ENCODE assay signal across 8 cellular contexts in genomic region chr12:124480469-124481256, GRCh38.
DNase-seq lines count a peak whose midpoint lies in the region; ATAC-seq and TF ChIP-seq lines count a peak whose summit lies in the region.

No MANE protein-coding gene starts in this region.

- in situ Hi-C loops in brain microvascular endothelial cell (cut with HindIII; ENCODE audit: low pct_ligation_motif_present, low sequenced_read_pairs) = no loop called here

- H2BK120ac ChIP-seq in mesenchymal stem cell (ENCODE audit: low read depth, low read length) = no peak overlapping the region

- no peak overlapping the region for H3K4ac ChIP-seq in mesenchymal stem cell (ENCODE audit: low read depth in 1 of 2, low read length in 2 of 2)

- no peak overlapping the region; the same call in 1 of the 2 replicates for H3K27ac ChIP-seq in OCI-LY3 (ENCODE audit: low read length)
- H3K27ac ChIP-seq in brain microvascular endothelial cell = no peak overlapping the region
- H3K27ac ChIP-seq in mesenchymal stem cell (ENCODE audit: low read length, poor library complexity, severe bottlenecking) = peak overlapping the region; percentile 80

- no peak overlapping the region for H3K14ac ChIP-seq in mesenchymal stem cell (ENCODE audit: low read length in 2 of 2)

- H3K27me3 ChIP-seq in OCI-LY3 (ENCODE audit: low read depth, low read length) = no peaks in the 10 kb centered on the region
- H3K27me3 ChIP-seq in brain microvascular endothelial cell (replicated peaks) = no peaks in the 10 kb centered on the region
- no peaks in the 10 kb centered on the region for H3K27me3 ChIP-seq in mesenchymal stem cell (ENCODE audit: control insufficient read depth in 1 of 2, insufficient read depth in 1 of 2, low read length in 2 of 2)

- peaks cover 16% of the 10 kb centered on the region for H3K4me1 ChIP-seq in OCI-LY3 (ENCODE audit: low read length)
- peaks cover 73% of the 10 kb centered on the region for H3K4me1 ChIP-seq in mesenchymal stem cell (ENCODE audit: control insufficient read depth, insufficient read depth, low read depth, low read length)

- H3K36me3 ChIP-seq in OCI-LY3 (replicated peaks; ENCODE audit: low read depth, low read length) = peaks cover 68% of the 10 kb centered on the region
- peaks cover 69% of the 10 kb centered on the region for H3K36me3 ChIP-seq in brain microvascular endothelial cell (replicated peaks)
- H3K36me3 ChIP-seq in mesenchymal stem cell (ENCODE audit: control insufficient read depth in 1 of 2, insufficient read depth in 2 of 2, low read depth in 1 of 2, low read length in 2 of 2) = peaks cover 77 to 82% of the 10 kb centered on the region in 2 experiments

- H2BK5ac ChIP-seq in mesenchymal stem cell (ENCODE audit: low read depth, low read length, poor library complexity, severe bottlenecking) = peak overlapping the region; percentile 71

- no peak overlapping the region for H3K18ac ChIP-seq in mesenchymal stem cell (ENCODE audit: low read depth in 1 of 2, low read length in 2 of 2)

- H3K9me3 ChIP-seq in OCI-LY3 (ENCODE audit: insufficient read depth, low read length) = peaks cover 7% of the 10 kb centered on the region; the same call in 1 of the 2 replicates
- H3K9me3 ChIP-seq in mesenchymal stem cell (ENCODE audit: control insufficient read depth, low read length) = no peaks in the 10 kb centered on the region

- peak overlapping the region; percentile 73 for H2BK15ac ChIP-seq in mesenchymal stem cell (ENCODE audit: low read depth, poor library complexity, severe bottlenecking)

- WGBS in mesenchymal stem cell = 77% methylated on average over 15 of the region's 15 CpGs

- no peak overlapping the region for H3K23ac ChIP-seq in mesenchymal stem cell (ENCODE audit: low read length in 2 of 2)

- DNase-seq in AG09319 (ENCODE audit: extremely low read depth, low read depth) = peak; percentile 28
- DNase-seq in brain microvascular endothelial cell = peak; percentile 40
- peak; percentile 87 for DNase-seq in mesenchymal stem cell
- DNase-seq in DMS153 (lab: John Stamatoyannopoulos, UW) = no peak
- DNase-seq in OCI-M2 (lab: John Stamatoyannopoulos, UW; ENCODE audit: unreplicated experiment) = no peak

- peaks cover 30% of the 10 kb centered on the region for H3K79me1 ChIP-seq in mesenchymal stem cell (replicated peaks; ENCODE audit: low read length, poor library complexity, severe bottlenecking)

- ATAC-seq in GM18873 (IDR thresholded peaks at IDR 0.05; ENCODE audit: low FRiP score, unreplicated experiment) (peak; percentile 65), HG02981 (IDR thresholded peaks at IDR 0.05; ENCODE audit: unreplicated experiment) (peak; percentile 64)

- H3K79me2 ChIP-seq in OCI-LY3 (ENCODE audit: low read length) = peaks cover 5% of the 10 kb centered on the region

- H4K20me1 ChIP-seq in OCI-LY3 (ENCODE audit: insufficient read depth, low read length) = peaks cover 26% of the 10 kb centered on the region

- H3K4me2 ChIP-seq in OCI-LY3 (ENCODE audit: low read length) (peak overlapping the region; percentile 28; the same call in 1 of the 2 replicates), mesenchymal stem cell (ENCODE audit: low read length, poor library complexity, severe bottlenecking) (no peak overlapping the region)

- TF ChIP-seq CTCF in AG09319 (IDR thresholded peaks at IDR 0.05; ENCODE audit: low read depth, low read length) (no peak), OCI-LY3 (IDR thresholded peaks at IDR 0.05; ENCODE audit: low read depth, low read length) (no peak), brain microvascular endothelial cell (IDR thresholded peaks at IDR 0.05; ENCODE audit: low read depth, low read length, missing control alignments) (no peak)

- H3K9ac ChIP-seq in OCI-LY3 (ENCODE audit: low read length) (no peak overlapping the region), mesenchymal stem cell (ENCODE audit: low read length) (no peak overlapping the region)

- no peak overlapping the region for H3K4me3 ChIP-seq in OCI-LY3 (ENCODE audit: low read length)
- H3K4me3 ChIP-seq in brain microvascular endothelial cell (ENCODE audit: low read depth, low read length) = no peak overlapping the region
- no peak overlapping the region for H3K4me3 ChIP-seq in mesenchymal stem cell (ENCODE audit: insufficient read depth in 1 of 2, low read depth in 1 of 2, low read length in 2 of 2)

- peak overlapping the region; percentile 21 for H2AK5ac ChIP-seq in mesenchymal stem cell (ENCODE audit: low read length, severe bottlenecking)

- no peak overlapping the region for H4K8ac ChIP-seq in mesenchymal stem cell (ENCODE audit: low read length)

- no peak overlapping the region for H2AFZ ChIP-seq in OCI-LY3 (ENCODE audit: low read depth, low read length)
- H2AFZ ChIP-seq in mesenchymal stem cell (ENCODE audit: low read depth, low read length) = no peak overlapping the region

- no peak overlapping the region for H2BK12ac ChIP-seq in mesenchymal stem cell (ENCODE audit: low read length in 2 of 2)

- H4K91ac ChIP-seq in mesenchymal stem cell (ENCODE audit: low read length) = no peak overlapping the region

Comparison
In these comparisons a context has a peak if more than half of its experiments do, and no peak if none do; other contexts are left out.
1. DNase-seq: peak in AG09319 (single experiment), brain microvascular endothelial cell (single experiment) and mesenchymal stem cell (single experiment); none in DMS153 (single experiment) and OCI-M2 (single experiment).